Comparison of ENCODE assay signal across 29 cellular contexts in genomic region chr2:241956521-241957110, GRCh38.
DNase-seq lines count a peak whose midpoint lies in the region; ATAC-seq, FAIRE-seq and TF ChIP-seq lines count a peak whose summit lies in the region.
"Had no signal": no experiment of that assay in that cellular context is flagged by ENCODE, and none has a peak within 500 bp of the region (broad histone marks: within the 10 kb centered on the region; RNA-seq: fewer than 3 reads in every experiment).

No MANE protein-coding gene starts in this region.

- TF ChIP-seq CTCF in H1 (IDR thresholded peaks at IDR 0.05; ENCODE audit: control extremely low read depth in 1 of 3, insufficient read depth in 1 of 3, low read depth in 1 of 3, low read length in 3 of 3) = no peak
- no peak for TF ChIP-seq CTCF in dorsolateral prefrontal cortex (IDR thresholded peaks at IDR 0.05 in 54 of 56, conservative IDR thresholded peaks at IDR 0.05 in 2 of 56; ENCODE audit: low read depth in 1 of 56, partially characterized antibody in 56 of 56)

- CTCF ChIA-PET in H1 (lab: Charles Lee; ENCODE audit: partially characterized antibody) = no interaction called here

- H3K79me1 ChIP-seq in H1 (ENCODE audit: low read depth, low read length) = no peaks in the 10 kb centered on the region
- peaks cover 3% of the 10 kb centered on the region for H3K79me1 ChIP-seq in neuronal stem cell (ENCODE audit: low read depth, low read length)

- peak; percentile 55 for DNase-seq in activated effector memory CD4-positive, alpha-beta T cell treated with anti-CD3 and anti-CD28 coated beads, Interleukin-2, amount 50 U/mL, for 16 hours
- DNase-seq in activated effector memory CD4-positive, alpha-beta T cell treated with Interleukin-2 at 50 U/mL for 16 hours = no peak
- DNase-seq in H1 (ENCODE audit: low read depth in 1 of 2, low spot score in 2 of 2) (no peak), neuronal stem cell (ENCODE audit: low spot score) (no peak), HuH-7.5 (ENCODE audit: low spot score) (no peak), dorsolateral prefrontal cortex (no peak)
- no peak for DNase-seq in stimulated activated naive B cell treated with anti-CD40 and anti-IgM and Interleukin-4, amounts not matched to agents 10 μg/mL and 1 μg/mL and 100 μg/mL, for 72 hours
- no peak for DNase-seq in activated T-helper 2 cell treated with anti-CD3 and anti-CD28 coated beads, Interferon-gamma antibody, Interleukin-2, Interleukin-4, amounts not matched to agents 10 μg/mL and 5 μg/mL and 100 μg/mL, durations not matched to agents 14 hours and 24 hours and 36 hours (ENCODE audit: low spot score)
- DNase-seq: 8988T; ACHN; Calu3; DND-41; H9; Kasumi-1; NCI-H1092 treated with DMSO at 0.1 percent for 48 hours; NCI-H1436 treated with DMSO at 0.1 percent for 48 hours; NCI-H1930; NCI-H2107; NCI-H446 treated with DMSO at 0.1 percent for 48 hours; NCI-H526; NCI-H82; NK-92 treated with Interleukin-12 subunit alpha and Interleukin-12 subunit beta, amount 100 ng/mL, for 24 hours; PC-3; SJCRH30 had no signal

- no peak for TF ChIP-seq EP300 in H1 (IDR thresholded peaks at IDR 0.05; ENCODE audit: borderline replicate concordance in 1 of 2, low read depth in 2 of 2, low read length in 2 of 2)

- H3K9ac ChIP-seq in H1 (replicated peaks in 1 of 4; ENCODE audit: extremely low read depth in 1 of 4, low read depth in 3 of 4, low read length in 3 of 4) (no peak overlapping the region), neuronal stem cell (ENCODE audit: low read depth, low read length, poor library complexity) (no peak overlapping the region)

- H3K14ac ChIP-seq in H1 (ENCODE audit: insufficient read length) = no peak overlapping the region
- no peak overlapping the region for H3K14ac ChIP-seq in neuronal stem cell (ENCODE audit: low read length)

- no peaks in the 10 kb centered on the region for H3K23me2 ChIP-seq in H1 (ENCODE audit: low read depth, low read length)

- no peak overlapping the region for H2AK5ac ChIP-seq in H1 (ENCODE audit: low read depth, low read length)
- no peak overlapping the region for H2AK5ac ChIP-seq in neuronal stem cell (ENCODE audit: low read depth, low read length)

- no peak overlapping the region for H3K27ac ChIP-seq in H1 (ENCODE audit: low read depth, low read length)
- H3K27ac ChIP-seq in neuronal stem cell (replicated peaks; ENCODE audit: low read length) = no peak overlapping the region
- no peak overlapping the region for H3K27ac ChIP-seq in dorsolateral prefrontal cortex
- H3K27ac ChIP-seq: SJCRH30 had no signal

- peaks cover 0 to 3% of the 10 kb centered on the region in 2 experiments for H4K20me1 ChIP-seq in H1 (replicated peaks in 1 of 2; ENCODE audit: control insufficient read depth in 1 of 2, insufficient read depth in 2 of 2, low read length in 2 of 2)

- H2BK120ac ChIP-seq in H1 (replicated peaks; ENCODE audit: low read depth, low read length) (no peak overlapping the region), neuronal stem cell (ENCODE audit: low read depth, low read length) (no peak overlapping the region)

- H3K36me3 ChIP-seq in H1 (ENCODE audit: control insufficient read depth in 2 of 4, insufficient read depth in 4 of 4, low read length in 3 of 4) (no peaks in the 10 kb centered on the region), neuronal stem cell (replicated peaks in 1 of 2; ENCODE audit: control insufficient read depth in 2 of 2, insufficient read depth in 2 of 2, low read length in 2 of 2) (no peaks in the 10 kb centered on the region)
- H3K36me3 ChIP-seq: SJCRH30 had no signal

- H3K4me2 ChIP-seq in H1 (ENCODE audit: insufficient read depth in 1 of 2, low read depth in 2 of 2, low read length in 2 of 2) (no peak overlapping the region), neuronal stem cell (ENCODE audit: insufficient read depth, low read length, poor library complexity, severe bottlenecking) (no peak overlapping the region)

- no peaks in the 10 kb centered on the region for H3K79me2 ChIP-seq in H1 (ENCODE audit: control insufficient read depth in 1 of 2, insufficient read depth in 2 of 2, low read length in 2 of 2)

- intact Hi-C loops in dorsolateral prefrontal cortex (cut with DNase I) = no loop called here
- intact Hi-C loops in activated T-helper 2 cell treated with anti-CD3 and anti-CD28 coated beads, Interferon-gamma antibody, Interleukin-2, Interleukin-4, amounts not matched to agents 10 μg/mL and 5 μg/mL and 100 μg/mL, durations not matched to agents 14 hours and 24 hours and 36 hours (cut with micrococcal nuclease) = no loop called here

- no peak for ATAC-seq in stimulated activated naive B cell treated with anti-CD40 and anti-IgM and Interleukin-4, amounts not matched to agents 10 μg/mL and 1 μg/mL and 100 μg/mL, for 72 hours (replicated peaks)
- ATAC-seq: HepG2, K562, PC-3, Right ventricle myocardium inferior had no signal

- no peak for TF ChIP-seq RAD21 in H1 (IDR thresholded peaks at IDR 0.05 in 1 of 2, conservative IDR thresholded peaks at IDR 0.05 in 1 of 2; ENCODE audit: low read depth in 2 of 2, low read length in 2 of 2)

- H3K18ac ChIP-seq in H1 (ENCODE audit: extremely low read depth, low read length) (no peak overlapping the region; the same call in 1 of the 2 replicates), neuronal stem cell (ENCODE audit: low read length) (peak overlapping the region; percentile 60)

- WGBS in H1 (ENCODE audit: extremely low coverage in 1 of 2, insufficient coverage in 1 of 2, insufficient read length in 1 of 2, insufficient replicate concordance in 2 of 2, low coverage in 1 of 2, low lambda C conversion rate in 2 of 2, missing lambda C conversion rate in 1 of 2), 2 experiments = 84% methylated on average over 13 of the region's 13 CpGs; no CpG with 5 or more reads in 1 of the 2 experiments
- no CpG with 5 or more reads among the region's 13 CpGs for WGBS in neuronal stem cell (ENCODE audit: extremely low coverage in 2 of 2, insufficient read length in 2 of 2, insufficient replicate concordance in 1 of 2), 2 donors

- H3K4me3 Mint-ChIP-seq in stimulated activated naive B cell treated with anti-CD40 and anti-IgM and Interleukin-4, amounts not matched to agents 10 μg/mL and 1 μg/mL and 100 μg/mL, for 72 hours = no peak overlapping the region
- no peak overlapping the region for H3K4me3 Mint-ChIP-seq in activated T-helper 2 cell treated with anti-CD3 and anti-CD28 coated beads, Interferon-gamma antibody, Interleukin-2, Interleukin-4, amounts not matched to agents 10 μg/mL and 5 μg/mL and 100 μg/mL, durations not matched to agents 14 hours and 24 hours and 36 hours (ENCODE audit: low read depth)
- H3K4me3 Mint-ChIP-seq: H9 had no signal

- POLR2A ChIA-PET in H1 (lab: Charles Lee; ENCODE audit: partially characterized antibody) = no interaction called here

- H3K9me3 Mint-ChIP-seq in stimulated activated naive B cell treated with anti-CD40 and anti-IgM and Interleukin-4, amounts not matched to agents 10 μg/mL and 1 μg/mL and 100 μg/mL, for 72 hours = peaks cover 8 to 15% of the 10 kb centered on the region in 2 donors
- no peaks in the 10 kb centered on the region for H3K9me3 Mint-ChIP-seq in activated T-helper 2 cell treated with anti-CD3 and anti-CD28 coated beads, Interferon-gamma antibody, Interleukin-2, Interleukin-4, amounts not matched to agents 10 μg/mL and 5 μg/mL and 100 μg/mL, durations not matched to agents 14 hours and 24 hours and 36 hours

- no peak for FAIRE-seq in H1 (lab: Jason Lieb, UNC)
- FAIRE-seq: GM12892, GM19239, HepG2, K562 had no signal

- H2AFZ ChIP-seq in H1 (ENCODE audit: low read length) (no peak overlapping the region), neuronal stem cell (ENCODE audit: low read length) (no peak overlapping the region)

- H3K36me3 Mint-ChIP-seq in stimulated activated naive B cell treated with anti-CD40 and anti-IgM and Interleukin-4, amounts not matched to agents 10 μg/mL and 1 μg/mL and 100 μg/mL, for 72 hours = peaks cover 39 to 57% of the 10 kb centered on the region in 2 donors
- H3K36me3 Mint-ChIP-seq in activated T-helper 2 cell treated with anti-CD3 and anti-CD28 coated beads, Interferon-gamma antibody, Interleukin-2, Interleukin-4, amounts not matched to agents 10 μg/mL and 5 μg/mL and 100 μg/mL, durations not matched to agents 14 hours and 24 hours and 36 hours (ENCODE audit: low read depth) = no peaks in the 10 kb centered on the region

- H3K4ac ChIP-seq in H1 (replicated peaks; ENCODE audit: insufficient read length, low read depth, low read length) = no peak overlapping the region
- no peak overlapping the region for H3K4ac ChIP-seq in neuronal stem cell (ENCODE audit: low read length)

- H2BK5ac ChIP-seq in H1 (ENCODE audit: low read depth, low read length) (no peak overlapping the region), neuronal stem cell (ENCODE audit: low read length) (no peak overlapping the region)

- H3K23ac ChIP-seq in H1 (ENCODE audit: insufficient read length) = no peak overlapping the region
- H3K23ac ChIP-seq in neuronal stem cell (ENCODE audit: low read depth, low read length, poor library complexity) = peak overlapping the region; percentile 6

- H2BK12ac ChIP-seq in H1 (ENCODE audit: low read depth, low read length) (no peak overlapping the region), neuronal stem cell (ENCODE audit: low read length) (peak overlapping the region; percentile 82)

- no peaks in the 10 kb centered on the region for H3K4me1 ChIP-seq in H1 (replicated peaks in 1 of 4; ENCODE audit: control insufficient read depth in 3 of 4, insufficient read depth in 4 of 4, low read length in 3 of 4)
- no peaks in the 10 kb centered on the region for H3K4me1 ChIP-seq in neuronal stem cell (ENCODE audit: control insufficient read depth in 2 of 2, insufficient read depth in 1 of 2, low read depth in 1 of 2, low read length in 2 of 2)
- H3K4me1 ChIP-seq: SJCRH30 had no signal

- H4K5ac ChIP-seq in H1 (ENCODE audit: insufficient read length, low read depth, low read length) = no peak overlapping the region

- H4K8ac ChIP-seq in H1 (ENCODE audit: extremely low read depth, insufficient read depth, low read length) = no peak overlapping the region
- peak overlapping the region; percentile 26 for H4K8ac ChIP-seq in neuronal stem cell (ENCODE audit: low read depth, low read length)

- no peaks in the 10 kb centered on the region for H3K27me3 Mint-ChIP-seq in stimulated activated naive B cell treated with anti-CD40 and anti-IgM and Interleukin-4, amounts not matched to agents 10 μg/mL and 1 μg/mL and 100 μg/mL, for 72 hours
- H3K27me3 Mint-ChIP-seq in activated T-helper 2 cell treated with anti-CD3 and anti-CD28 coated beads, Interferon-gamma antibody, Interleukin-2, Interleukin-4, amounts not matched to agents 10 μg/mL and 5 μg/mL and 100 μg/mL, durations not matched to agents 14 hours and 24 hours and 36 hours (ENCODE audit: low read depth) = no peaks in the 10 kb centered on the region

- H3K4me1 Mint-ChIP-seq in stimulated activated naive B cell treated with anti-CD40 and anti-IgM and Interleukin-4, amounts not matched to agents 10 μg/mL and 1 μg/mL and 100 μg/mL, for 72 hours = peaks cover 15 to 26% of the 10 kb centered on the region in 2 donors
- no peaks in the 10 kb centered on the region for H3K4me1 Mint-ChIP-seq in activated T-helper 2 cell treated with anti-CD3 and anti-CD28 coated beads, Interferon-gamma antibody, Interleukin-2, Interleukin-4, amounts not matched to agents 10 μg/mL and 5 μg/mL and 100 μg/mL, durations not matched to agents 14 hours and 24 hours and 36 hours (ENCODE audit: low read depth)

- H2BK20ac ChIP-seq in H1 (ENCODE audit: low read length) = no peak overlapping the region

- TF ChIP-seq POLR2A in H1 (IDR thresholded peaks at IDR 0.05; ENCODE audit: control extremely low read depth in 1 of 2, low read depth in 2 of 2, low read length in 2 of 2) = no peak

- H4K91ac ChIP-seq in H1 (replicated peaks; ENCODE audit: insufficient read length, low read length) (peak overlapping the region; percentile 30), neuronal stem cell (ENCODE audit: low read depth, low read length, poor library complexity) (no peak overlapping the region)

- peak overlapping the region; percentile 34 for H3K27ac Mint-ChIP-seq in stimulated activated naive B cell treated with anti-CD40 and anti-IgM and Interleukin-4, amounts not matched to agents 10 μg/mL and 1 μg/mL and 100 μg/mL, for 72 hours
- no peak overlapping the region for H3K27ac Mint-ChIP-seq in activated T-helper 2 cell treated with anti-CD3 and anti-CD28 coated beads, Interferon-gamma antibody, Interleukin-2, Interleukin-4, amounts not matched to agents 10 μg/mL and 5 μg/mL and 100 μg/mL, durations not matched to agents 14 hours and 24 hours and 36 hours
- H3K27ac Mint-ChIP-seq: H9 had no signal

- no peak overlapping the region for H3K4me3 ChIP-seq in H1 (ENCODE audit: extremely low read depth in 1 of 4, insufficient read depth in 2 of 4, low read depth in 3 of 4, low read length in 4 of 4)
- H3K4me3 ChIP-seq in neuronal stem cell (ENCODE audit: low read length in 2 of 2) = peak overlapping the region in 1 of 2 donors; percentile 36
- no peak overlapping the region for H3K4me3 ChIP-seq in dorsolateral prefrontal cortex
- H3K4me3 ChIP-seq: K562, SJCRH30 had no signal

- H3K27me3 ChIP-seq in H1 (replicated peaks in 1 of 4; ENCODE audit: control insufficient read depth in 3 of 4, extremely low read depth in 1 of 4, insufficient read depth in 3 of 4, low read length in 3 of 4) (no peaks in the 10 kb centered on the region), neuronal stem cell (ENCODE audit: control insufficient read depth in 3 of 3, insufficient read depth in 3 of 3, low read depth in 1 of 3, low read length in 3 of 3) (no peaks in the 10 kb centered on the region), dorsolateral prefrontal cortex (no peaks in the 10 kb centered on the region)
- H3K27me3 ChIP-seq: SJCRH30 had no signal

- H3K9me3 ChIP-seq in H1 (ENCODE audit: insufficient read depth in 2 of 2, low read depth in 1 of 2, low read length in 1 of 2) (no peaks in the 10 kb centered on the region), neuronal stem cell (replicated peaks in 1 of 2; ENCODE audit: control insufficient read depth in 2 of 2, insufficient read depth in 1 of 2, low read depth in 1 of 2, low read length in 2 of 2) (peaks cover 0 to 2% of the 10 kb centered on the region in 2 donors)

- no peak overlapping the region for H3K56ac ChIP-seq in H1 (replicated peaks; ENCODE audit: insufficient read length, low read depth, low read length)

- H2BK15ac ChIP-seq in H1 (ENCODE audit: low read length) (no peak overlapping the region), neuronal stem cell (ENCODE audit: low read length) (no peak overlapping the region)
